ENCODE assay signal across 8 cellular contexts in the genomic region with DNA sequence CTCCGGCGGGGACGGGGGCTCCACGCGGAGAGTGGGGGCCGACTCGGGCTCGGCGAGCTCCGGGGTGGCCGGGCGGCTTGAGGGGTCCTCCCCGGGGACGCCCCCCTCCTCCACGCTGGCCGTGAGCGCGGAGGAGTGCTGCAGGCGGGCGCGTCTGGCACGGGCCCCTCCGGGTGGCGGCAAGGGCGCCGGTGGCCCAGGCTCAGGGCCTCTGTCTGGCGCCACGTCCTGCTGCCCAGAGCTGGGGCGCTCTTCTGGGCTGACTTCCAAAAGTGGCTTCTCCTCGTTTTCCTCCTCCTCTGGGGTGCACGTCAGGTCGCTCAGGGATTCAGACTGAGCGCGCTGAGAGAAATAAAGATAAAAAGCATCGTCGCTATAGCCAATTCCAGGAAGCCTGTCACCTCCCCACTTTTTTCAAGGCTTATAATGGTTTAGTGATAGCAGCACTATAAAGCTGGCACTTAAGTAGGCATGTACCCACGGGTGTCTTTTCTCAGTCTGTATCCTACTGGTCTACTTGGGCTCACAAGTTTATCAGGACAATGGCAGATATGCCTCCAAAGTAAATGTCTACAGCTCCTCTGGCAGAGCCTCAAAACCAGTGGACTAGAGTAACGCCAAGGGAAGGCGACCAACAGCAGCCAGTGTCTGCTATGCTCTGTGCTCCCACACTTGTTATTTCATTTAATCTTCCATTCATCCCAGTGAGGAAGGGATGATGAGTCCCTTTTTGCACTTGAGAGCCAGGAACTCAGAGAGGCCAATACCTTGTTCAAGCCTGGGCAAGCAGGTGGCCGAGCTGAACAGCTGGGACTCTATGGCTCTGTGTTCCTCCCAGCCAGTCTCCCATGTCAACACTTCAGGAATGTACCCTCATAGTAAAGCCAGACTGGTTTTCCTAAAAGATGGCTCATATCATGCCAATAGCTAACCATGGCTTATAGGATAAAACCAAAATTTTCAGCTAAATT.
DNase-seq lines count a peak whose midpoint lies in the region; ATAC-seq and TF ChIP-seq lines count a peak whose summit lies in the region.

No MANE protein-coding gene starts in this region.

- no peak for TF ChIP-seq POLR2A in gastroesophageal sphincter (IDR thresholded peaks at IDR 0.05)

- H3K4me1 ChIP-seq in gastroesophageal sphincter, result peaks cover 0 to 20% (median 3%) of the 10 kb centered on the region in 3 donors
- no peaks in the 10 kb centered on the region for H3K4me1 ChIP-seq in urinary bladder (ENCODE audit: insufficient read depth)

- H3K27ac Mint-ChIP-seq in natural killer cell treated with Interleukin-12 subunit alpha and Interleukin-12 subunit beta and Interleukin-15 and Interleukin-18, amount 100 ng/mL, for 72 hours, result peak overlapping the region in 1 of 2 donors; percentile 60

- H3K9me3 Mint-ChIP-seq in activated T-cell treated with anti-CD3 and anti-CD28 coated beads, Interleukin-2, amount 50 U/mL, for 4 hours, result no peaks in the 10 kb centered on the region
- no peaks in the 10 kb centered on the region for H3K9me3 Mint-ChIP-seq in natural killer cell treated with Interleukin-12 subunit alpha and Interleukin-12 subunit beta and Interleukin-15 and Interleukin-18, amount 100 ng/mL, for 72 hours

- H3K9me3 ChIP-seq in gastroesophageal sphincter, result peaks cover 0 to 5% (median 0%) of the 10 kb centered on the region in 3 donors

- DNase-seq in activated T-cell treated with anti-CD3 and anti-CD28 coated beads, Interleukin-2, amount 50 U/mL, for 4 hours, result no peak
- no peak for DNase-seq in activated T-cell treated with anti-CD3 and anti-CD28 coated beads, Interleukin-2, amount 50 U/mL, for 1 hour
- DNase-seq in natural killer cell treated with Interleukin-12 subunit alpha and Interleukin-12 subunit beta and Interleukin-15 and Interleukin-18, amount 100 ng/mL, for 72 hours (ENCODE audit: low spot score), result no peak
- DNase-seq in NCI-H774 (lab: John Stamatoyannopoulos, UW), result no peak
- DNase-seq in amygdala (lab: John Stamatoyannopoulos, UW), result no peak

- no peaks in the 10 kb centered on the region for H3K36me3 ChIP-seq in gastroesophageal sphincter
- no peaks in the 10 kb centered on the region for H3K36me3 ChIP-seq in urinary bladder (ENCODE audit: insufficient read depth)

- H3K36me3 Mint-ChIP-seq in activated T-cell treated with anti-CD3 and anti-CD28 coated beads, Interleukin-2, amount 50 U/mL, for 4 hours (ENCODE audit: insufficient read depth), result no peaks in the 10 kb centered on the region
- H3K36me3 Mint-ChIP-seq in natural killer cell treated with Interleukin-12 subunit alpha and Interleukin-12 subunit beta and Interleukin-15 and Interleukin-18, amount 100 ng/mL, for 72 hours, result no peaks in the 10 kb centered on the region

- peaks cover 31% of the 10 kb centered on the region for H3K4me1 Mint-ChIP-seq in activated T-cell treated with anti-CD3 and anti-CD28 coated beads, Interleukin-2, amount 50 U/mL, for 4 hours (ENCODE audit: low read depth)
- H3K4me1 Mint-ChIP-seq in natural killer cell treated with Interleukin-12 subunit alpha and Interleukin-12 subunit beta and Interleukin-15 and Interleukin-18, amount 100 ng/mL, for 72 hours (ENCODE audit: low read depth in 2 of 2), result peaks cover 9 to 17% of the 10 kb centered on the region in 2 donors

- H3K27me3 ChIP-seq in gastroesophageal sphincter, result peaks cover 26% of the 10 kb centered on the region

- H3K27me3 Mint-ChIP-seq in activated T-cell treated with anti-CD3 and anti-CD28 coated beads, Interleukin-2, amount 50 U/mL, for 4 hours (ENCODE audit: low read depth), result peaks cover 5% of the 10 kb centered on the region
- H3K27me3 Mint-ChIP-seq in natural killer cell treated with Interleukin-12 subunit alpha and Interleukin-12 subunit beta and Interleukin-15 and Interleukin-18, amount 100 ng/mL, for 72 hours, result peaks cover 0 to 5% of the 10 kb centered on the region in 2 donors

- H3K4me3 ChIP-seq in gastroesophageal sphincter (peak overlapping the region; percentile 25 to 54), urinary bladder (ENCODE audit: low read depth, low read length) (peak overlapping the region; percentile 48)

- 66 to 73% methylated on average over 3 to 6 of the region's 40 CpGs for WGBS in gastroesophageal sphincter (ENCODE audit: low coverage in 1 of 2), 2 donors
- 12% methylated on average over 40 of the region's 40 CpGs for WGBS in urinary bladder

- TF ChIP-seq EP300 in gastroesophageal sphincter (IDR thresholded peaks at IDR 0.05), result no peak

- no peak for ATAC-seq in activated T-cell treated with anti-CD3 and anti-CD28 coated beads, Interleukin-2, amount 50 U/mL, for 4 hours
- ATAC-seq in gastroesophageal sphincter (no peak), HG03432 (IDR thresholded peaks at IDR 0.05; ENCODE audit: unreplicated experiment) (no peak)
- ATAC-seq in natural killer cell treated with Interleukin-12 subunit alpha and Interleukin-12 subunit beta and Interleukin-15 and Interleukin-18, amount 100 ng/mL, for 72 hours, result no peak

- TF ChIP-seq CTCF in gastroesophageal sphincter (IDR thresholded peaks at IDR 0.05), result no peak

- peak overlapping the region in 3 of 4 donors; percentile 71 to 78 (median 76) for H3K27ac ChIP-seq in gastroesophageal sphincter
- H3K27ac ChIP-seq in urinary bladder (ENCODE audit: low read depth), result peak overlapping the region; percentile 32

- peak overlapping the region; percentile 79 for H3K4me3 Mint-ChIP-seq in activated T-cell treated with anti-CD3 and anti-CD28 coated beads, Interleukin-2, amount 50 U/mL, for 4 hours
- peak overlapping the region; percentile 72 for H3K4me3 Mint-ChIP-seq in natural killer cell treated with Interleukin-12 subunit alpha and Interleukin-12 subunit beta and Interleukin-15 and Interleukin-18, amount 100 ng/mL, for 72 hours
